8 cellular contexts compared by ENCODE assay signal in the genomic region with DNA sequence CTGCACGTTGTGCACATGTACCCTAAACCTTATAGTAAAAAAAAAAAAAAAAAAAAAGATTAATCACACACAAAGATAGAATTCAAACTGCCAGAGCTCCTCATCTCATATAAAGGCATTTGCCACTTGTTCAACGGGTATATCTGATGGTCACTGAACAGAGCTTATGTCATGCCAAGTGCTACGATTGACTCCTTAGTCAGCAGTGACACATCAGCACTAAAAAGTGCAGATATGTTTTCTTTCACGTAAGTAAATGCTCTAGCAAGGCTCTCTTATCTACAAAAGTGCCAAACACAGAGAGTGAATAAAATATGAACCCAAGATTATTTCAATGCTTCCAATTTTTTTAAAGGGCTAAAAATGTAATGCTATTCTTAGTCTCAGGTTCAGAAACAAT. TPM values are rescaled to one million over a fixed set of nuclear protein-coding genes. Genes with fewer than 3 reads are reported as not detected.
DNase-seq lines count a peak whose midpoint lies in the region; ATAC-seq and TF ChIP-seq lines count a peak whose summit lies in the region.

No MANE protein-coding gene starts in this region.

- in situ Hi-C loops in transverse colon (cut with MboI; ENCODE audit: low pct_ligation_motif_present in 1 of 4, low pct_unique_long_range_greater_than_20kb in 1 of 4, low sequenced_read_pairs in 3 of 4) = no loop called here

- no peak for ATAC-seq in GM18861 (IDR thresholded peaks at IDR 0.05; ENCODE audit: unreplicated experiment)

- H3K36me3 ChIP-seq in liver (ENCODE audit: control insufficient read depth in 4 of 4, insufficient read depth in 3 of 4, low read depth in 1 of 4, low read length in 3 of 4) (peaks cover 0 to 28% (median 24%) of the 10 kb centered on the region in 4 donors), transverse colon (peaks cover 0 to 21% (median 6%) of the 10 kb centered on the region in 4 donors)

- H3K27ac ChIP-seq in liver (ENCODE audit: low read depth in 1 of 2, low read length in 2 of 2) = peak overlapping the region; percentile 97 to 98
- H3K27ac ChIP-seq in transverse colon = peak overlapping the region; percentile 79 to 91 (median 82)

- peak overlapping the region; percentile 81 for H3K4me3 Mint-ChIP-seq in MCF 10A (ENCODE audit: unreplicated experiment)

- TF ChIP-seq CTCF in GM12864 (IDR thresholded peaks at IDR 0.05; ENCODE audit: low read depth, low read length, missing control alignments) (no peak), NB4 (IDR thresholded peaks at IDR 0.05; ENCODE audit: low read depth, low read length) (no peak), MCF 10A (IDR thresholded peaks at IDR 0.05; ENCODE audit: unreplicated experiment) (no peak), liver (IDR thresholded peaks at IDR 0.05; ENCODE audit: low read depth, low read length, missing input control) (no peak), transverse colon (IDR thresholded peaks at IDR 0.05) (no peak)

- TSS peak; percentile 45 for BruUV-seq in MCF 10A (replicated peaks; lab: Mats Ljungman, UMichigan)

- CTCF ChIA-PET in MCF 10A (lab: Yijun Ruan, JAX) = interaction anchor here (0.6 to 0.9 kb wide), 3 partner anchors 48 to 464 kb away, joined by 3 to 4 read pairs (median 3); no protein-coding TSS in a partner anchor

- H3K9me3 Mint-ChIP-seq in MCF 10A (ENCODE audit: unreplicated experiment) = no peaks in the 10 kb centered on the region

- DNase-seq in GM12864 (ENCODE audit: low read depth) (no peak), NB4 (ENCODE audit: low read depth) (peak; percentile 43), MCF 10A (ENCODE audit: unreplicated experiment) (peak; percentile 68), transverse colon (no peak), CD1c-positive myeloid dendritic cell (ENCODE audit: extremely low spot score) (no peak), NCI-H146 treated with DMSO at 0.1 percent for 48 hours (lab: John Stamatoyannopoulos, UW; ENCODE audit: unreplicated experiment) (no peak)

- no peaks in the 10 kb centered on the region for H3K27me3 Mint-ChIP-seq in MCF 10A (ENCODE audit: insufficient read depth, unreplicated experiment)

- no peak for TF ChIP-seq EP300 in transverse colon (IDR thresholded peaks at IDR 0.05; ENCODE audit: low read depth)

- H3K4me3 ChIP-seq in GM12864 (ENCODE audit: low read depth, low read length) (peak overlapping the region; percentile 99), NB4 (ENCODE audit: low read depth, low read length) (peak overlapping the region; percentile 94), liver (ENCODE audit: low read depth in 1 of 3, low read length in 3 of 3) (peak overlapping the region; percentile 80 to 99 (median 90)), transverse colon (peak overlapping the region in 3 of 4 donors; percentile 74 to 77 (median 74))

- H3K9me3 ChIP-seq in liver (ENCODE audit: control insufficient read depth in 4 of 4, low read length in 3 of 4) = no peaks in the 10 kb centered on the region
- H3K9me3 ChIP-seq in transverse colon = no peaks in the 10 kb centered on the region

- peak overlapping the region; percentile 97 to 98 for H3K9ac ChIP-seq in liver (ENCODE audit: low read depth in 1 of 2, low read length in 2 of 2)

- peaks cover 4 to 15% (median 7%) of the 10 kb centered on the region in 4 donors for H3K4me1 ChIP-seq in liver (ENCODE audit: control insufficient read depth in 4 of 4, insufficient read depth in 4 of 4, low read length in 3 of 4)
- peaks cover 0 to 31% (median 8%) of the 10 kb centered on the region in 4 donors for H3K4me1 ChIP-seq in transverse colon

- no peak for TF ChIP-seq POLR2A in NB4 (IDR thresholded peaks at IDR 0.05; ENCODE audit: extremely low read depth, insufficient read length)
- no peak for TF ChIP-seq POLR2A in transverse colon (IDR thresholded peaks at IDR 0.05)

- peaks cover 25% of the 10 kb centered on the region for H3K36me3 Mint-ChIP-seq in MCF 10A (ENCODE audit: insufficient read depth, unreplicated experiment)

- intact Hi-C loops in MCF 10A (cut with micrococcal nuclease) = no loop called here
- intact Hi-C loops in transverse colon (cut with DNase I; ENCODE audit: low total_unique reads) = no loop called here

- H3K27ac Mint-ChIP-seq in MCF 10A (ENCODE audit: low read depth, unreplicated experiment) = peak overlapping the region; percentile 92

- WGBS in liver = 5% methylated on average over 4 of the region's 4 CpGs
- WGBS in transverse colon (ENCODE audit: low coverage in 1 of 2), 2 donors = 3 to 9% methylated on average over 3 to 4 of the region's 4 CpGs

- POLR2A ChIA-PET in MCF 10A (lab: Yijun Ruan, JAX) = interaction anchor here (1.1 to 2.7 kb wide), 2 partner anchors 10 to 44 kb away, joined by 5 to 10 read pairs; no protein-coding TSS in a partner anchor

- peaks cover 11% of the 10 kb centered on the region for H3K4me1 Mint-ChIP-seq in MCF 10A (ENCODE audit: insufficient read depth, unreplicated experiment)

- H3K27me3 ChIP-seq in liver (ENCODE audit: control insufficient read depth in 4 of 4, insufficient read depth in 4 of 4, low read length in 3 of 4) = no peaks in the 10 kb centered on the region
- no peaks in the 10 kb centered on the region for H3K27me3 ChIP-seq in transverse colon

- TF ChIP-seq RAD21 in liver (IDR thresholded peaks at IDR 0.05) = no peak

TF ChIP-seq in liver, 16 proteins besides CTCF, POLR2A, EP300 and RAD21:
- TF ChIP-seq, protein P1, sequence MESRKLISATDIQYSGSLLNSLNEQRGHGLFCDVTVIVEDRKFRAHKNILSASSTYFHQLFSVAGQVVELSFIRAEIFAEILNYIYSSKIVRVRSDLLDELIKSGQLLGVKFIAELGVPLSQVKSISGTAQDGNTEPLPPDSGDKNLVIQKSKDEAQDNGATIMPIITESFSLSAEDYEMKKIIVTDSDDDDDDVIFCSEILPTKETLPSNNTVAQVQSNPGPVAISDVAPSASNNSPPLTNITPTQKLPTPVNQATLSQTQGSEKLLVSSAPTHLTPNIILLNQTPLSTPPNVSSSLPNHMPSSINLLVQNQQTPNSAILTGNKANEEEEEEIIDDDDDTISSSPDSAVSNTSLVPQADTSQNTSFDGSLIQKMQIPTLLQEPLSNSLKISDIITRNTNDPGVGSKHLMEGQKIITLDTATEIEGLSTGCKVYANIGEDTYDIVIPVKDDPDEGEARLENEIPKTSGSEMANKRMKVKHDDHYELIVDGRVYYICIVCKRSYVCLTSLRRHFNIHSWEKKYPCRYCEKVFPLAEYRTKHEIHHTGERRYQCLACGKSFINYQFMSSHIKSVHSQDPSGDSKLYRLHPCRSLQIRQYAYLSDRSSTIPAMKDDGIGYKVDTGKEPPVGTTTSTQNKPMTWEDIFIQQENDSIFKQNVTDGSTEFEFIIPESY (IDR thresholded peaks at IDR 0.05) = no peak
- TF ChIP-seq HNF4G (IDR thresholded peaks at IDR 0.05) = no peak
- TF ChIP-seq NR2F2 (IDR thresholded peaks at IDR 0.05) = no peak
- no peak for TF ChIP-seq SP1 (IDR thresholded peaks at IDR 0.05)
- TF ChIP-seq HNF4A (conservative IDR thresholded peaks at IDR 0.05) = no peak
- TF ChIP-seq FOXA1 (IDR thresholded peaks at IDR 0.05) = no peak
- TF ChIP-seq, protein P2, sequence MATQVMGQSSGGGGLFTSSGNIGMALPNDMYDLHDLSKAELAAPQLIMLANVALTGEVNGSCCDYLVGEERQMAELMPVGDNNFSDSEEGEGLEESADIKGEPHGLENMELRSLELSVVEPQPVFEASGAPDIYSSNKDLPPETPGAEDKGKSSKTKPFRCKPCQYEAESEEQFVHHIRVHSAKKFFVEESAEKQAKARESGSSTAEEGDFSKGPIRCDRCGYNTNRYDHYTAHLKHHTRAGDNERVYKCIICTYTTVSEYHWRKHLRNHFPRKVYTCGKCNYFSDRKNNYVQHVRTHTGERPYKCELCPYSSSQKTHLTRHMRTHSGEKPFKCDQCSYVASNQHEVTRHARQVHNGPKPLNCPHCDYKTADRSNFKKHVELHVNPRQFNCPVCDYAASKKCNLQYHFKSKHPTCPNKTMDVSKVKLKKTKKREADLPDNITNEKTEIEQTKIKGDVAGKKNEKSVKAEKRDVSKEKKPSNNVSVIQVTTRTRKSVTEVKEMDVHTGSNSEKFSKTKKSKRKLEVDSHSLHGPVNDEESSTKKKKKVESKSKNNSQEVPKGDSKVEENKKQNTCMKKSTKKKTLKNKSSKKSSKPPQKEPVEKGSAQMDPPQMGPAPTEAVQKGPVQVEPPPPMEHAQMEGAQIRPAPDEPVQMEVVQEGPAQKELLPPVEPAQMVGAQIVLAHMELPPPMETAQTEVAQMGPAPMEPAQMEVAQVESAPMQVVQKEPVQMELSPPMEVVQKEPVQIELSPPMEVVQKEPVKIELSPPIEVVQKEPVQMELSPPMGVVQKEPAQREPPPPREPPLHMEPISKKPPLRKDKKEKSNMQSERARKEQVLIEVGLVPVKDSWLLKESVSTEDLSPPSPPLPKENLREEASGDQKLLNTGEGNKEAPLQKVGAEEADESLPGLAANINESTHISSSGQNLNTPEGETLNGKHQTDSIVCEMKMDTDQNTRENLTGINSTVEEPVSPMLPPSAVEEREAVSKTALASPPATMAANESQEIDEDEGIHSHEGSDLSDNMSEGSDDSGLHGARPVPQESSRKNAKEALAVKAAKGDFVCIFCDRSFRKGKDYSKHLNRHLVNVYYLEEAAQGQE (IDR thresholded peaks at IDR 0.05) = peak; percentile 9
- no peak for TF ChIP-seq GABPA (IDR thresholded peaks at IDR 0.05 in 1 of 2, conservative IDR thresholded peaks at IDR 0.05 in 1 of 2)
- TF ChIP-seq RXRA (IDR thresholded peaks at IDR 0.05) = no peak
- TF ChIP-seq, protein P3, sequence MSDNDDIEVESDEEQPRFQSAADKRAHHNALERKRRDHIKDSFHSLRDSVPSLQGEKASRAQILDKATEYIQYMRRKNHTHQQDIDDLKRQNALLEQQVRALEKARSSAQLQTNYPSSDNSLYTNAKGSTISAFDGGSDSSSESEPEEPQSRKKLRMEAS (IDR thresholded peaks at IDR 0.05) = no peak
- TF ChIP-seq, protein P4, sequence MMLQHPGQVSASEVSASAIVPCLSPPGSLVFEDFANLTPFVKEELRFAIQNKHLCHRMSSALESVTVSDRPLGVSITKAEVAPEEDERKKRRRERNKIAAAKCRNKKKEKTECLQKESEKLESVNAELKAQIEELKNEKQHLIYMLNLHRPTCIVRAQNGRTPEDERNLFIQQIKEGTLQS (IDR thresholded peaks at IDR 0.05) = no peak
- peak in 1 of 2 donors; percentile 14 for TF ChIP-seq JUND (IDR thresholded peaks at IDR 0.05)

RNA-seq across cellular contexts. Expression of a gene that starts 1.1 kb away (rescaled TPM):
- 168 and 227 TPM in 2 replicates for total RNA-seq in MCF 10A (2022)
- total RNA-seq in liver = 100 to 1,000 TPM in 1 of 2 donors, 10 to 100 TPM in 1; 77.2 to 265 TPM
- polyA plus RNA-seq in liver = 100 to 1,000 TPM in 1 of 2 donors, 10 to 100 TPM in 1; 77.4 to 120 TPM
- total RNA-seq in transverse colon = 10 to 100 TPM; 27.1 to 80.8 (median 49.0) TPM

RNA-seq across cellular contexts. Expression of a gene that starts 39.5 kb away (rescaled TPM):
- total RNA-seq in MCF 10A (2022) (not detected in 2 replicates), liver (not detected), transverse colon (not detected)
- not detected for polyA plus RNA-seq in liver

Comparison
In these comparisons a context has a peak if more than half of its experiments do, and no peak if none do; other contexts are left out.
1. DNase-seq: peak in NB4 (single experiment) and MCF 10A (single experiment); none in GM12864 (single experiment), transverse colon (single experiment), CD1c-positive myeloid dendritic cell (single experiment) and NCI-H146 treated with DMSO at 0.1 percent for 48 hours (single experiment).
2. Peak in every context shown above with its lines, with median percentiles within 50 percentile points of each other: H3K4me3 ChIP-seq.